ENCODE assay signal across 14 cellular contexts in genomic region chr10:48503293-48503911, GRCh38.
"Had no signal": no experiment of that assay in that cellular context is flagged by ENCODE, and none has a peak within 500 bp of the region (broad histone marks: within the 10 kb centered on the region; RNA-seq: fewer than 3 reads in every experiment).

No MANE protein-coding gene starts in this region.

- H3K36me3 Mint-ChIP-seq: activated CD4-positive, alpha-beta memory T cell treated with anti-CD3 and anti-CD28 coated beads for 36 hours; naive thymus-derived CD8-positive, alpha-beta T cell; stimulated activated memory B cell treated with anti-CD40 and anti-IgM and Interleukin-4, amounts not matched to agents 10 μg/mL and 1 μg/mL and 100 μg/mL, for 72 hours had no signal

- ATAC-seq: activated naive CD8-positive, alpha-beta T cell treated with anti-CD3 and anti-CD28 coated beads, Interleukin-2, amount 50 U/mL, for 24 hours; activated T-cell treated with anti-CD3 and anti-CD28 coated beads, Interleukin-2, amount 50 U/mL, for 72 hours; left lung; mucosa of descending colon; naive thymus-derived CD8-positive, alpha-beta T cell; stimulated activated memory B cell treated with anti-CD40 and anti-IgM and Interleukin-4, amounts not matched to agents 10 μg/mL and 1 μg/mL and 100 μg/mL, for 72 hours had no signal

- H3K27ac ChIP-seq: epithelial cell of prostate, left lung had no signal

- H3K9me3 Mint-ChIP-seq: activated CD4-positive, alpha-beta memory T cell treated with anti-CD3 and anti-CD28 coated beads for 36 hours; activated naive CD8-positive, alpha-beta T cell treated with anti-CD3 and anti-CD28 coated beads, Interleukin-2, amount 50 U/mL, for 24 hours; activated T-cell treated with anti-CD3 and anti-CD28 coated beads, Interleukin-2, amount 50 U/mL, for 72 hours; naive thymus-derived CD8-positive, alpha-beta T cell; stimulated activated memory B cell treated with anti-CD40 and anti-IgM and Interleukin-4, amounts not matched to agents 10 μg/mL and 1 μg/mL and 100 μg/mL, for 72 hours had no signal

- H3K27me3 Mint-ChIP-seq: activated naive CD8-positive, alpha-beta T cell treated with anti-CD3 and anti-CD28 coated beads, Interleukin-2, amount 50 U/mL, for 24 hours had no signal

- H3K9me3 ChIP-seq: left lung, mucosa of descending colon, thyroid gland had no signal

- H3K36me3 ChIP-seq: left lung, thyroid gland had no signal

- H3K4me3 Mint-ChIP-seq: activated CD4-positive, alpha-beta memory T cell treated with anti-CD3 and anti-CD28 coated beads for 36 hours; activated naive CD8-positive, alpha-beta T cell treated with anti-CD3 and anti-CD28 coated beads, Interleukin-2, amount 50 U/mL, for 24 hours; activated T-cell treated with anti-CD3 and anti-CD28 coated beads, Interleukin-2, amount 50 U/mL, for 72 hours; naive thymus-derived CD8-positive, alpha-beta T cell; stimulated activated memory B cell treated with anti-CD40 and anti-IgM and Interleukin-4, amounts not matched to agents 10 μg/mL and 1 μg/mL and 100 μg/mL, for 72 hours had no signal

- H3K27me3 ChIP-seq: left lung, thyroid gland had no signal

- H3K27ac Mint-ChIP-seq: activated CD4-positive, alpha-beta memory T cell treated with anti-CD3 and anti-CD28 coated beads for 36 hours; activated naive CD8-positive, alpha-beta T cell treated with anti-CD3 and anti-CD28 coated beads, Interleukin-2, amount 50 U/mL, for 24 hours; activated T-cell treated with anti-CD3 and anti-CD28 coated beads, Interleukin-2, amount 50 U/mL, for 72 hours; stimulated activated memory B cell treated with anti-CD40 and anti-IgM and Interleukin-4, amounts not matched to agents 10 μg/mL and 1 μg/mL and 100 μg/mL, for 72 hours had no signal

- DNase-seq: activated CD4-positive, alpha-beta memory T cell treated with anti-CD3 and anti-CD28 coated beads for 36 hours; activated naive CD4-positive, alpha-beta T cell; activated naive CD8-positive, alpha-beta T cell treated with anti-CD3 and anti-CD28 coated beads, Interleukin-2, amount 50 U/mL, for 24 hours; activated T-cell treated with anti-CD3 and anti-CD28 coated beads, Interleukin-2, amount 50 U/mL, for 72 hours; aorta; cerebellar nuclear complex; foreskin melanocyte; left lung; mucosa of descending colon; stimulated activated CD4-positive, alpha-beta T cell treated with anti-CD3 and anti-CD28 coated beads, Interleukin-12 subunit alpha, Interleukin-12 subunit beta, amount 100 ng/mL, for 4 hours had no signal

- H3K4me3 ChIP-seq: left lung, mucosa of descending colon, thyroid gland had no signal
